Comparison of ENCODE assay signal across 1 cellular context in genomic region chr3:53729618-53730017, GRCh38.
TF ChIP-seq lines count a peak whose summit lies in the region.

No MANE protein-coding gene starts in this region.

TF ChIP-seq in WTC11, 78 proteins besides CTCF, POLR2A, EP300 and RAD21 (continued from another document):
- TF ChIP-seq, protein P1, sequence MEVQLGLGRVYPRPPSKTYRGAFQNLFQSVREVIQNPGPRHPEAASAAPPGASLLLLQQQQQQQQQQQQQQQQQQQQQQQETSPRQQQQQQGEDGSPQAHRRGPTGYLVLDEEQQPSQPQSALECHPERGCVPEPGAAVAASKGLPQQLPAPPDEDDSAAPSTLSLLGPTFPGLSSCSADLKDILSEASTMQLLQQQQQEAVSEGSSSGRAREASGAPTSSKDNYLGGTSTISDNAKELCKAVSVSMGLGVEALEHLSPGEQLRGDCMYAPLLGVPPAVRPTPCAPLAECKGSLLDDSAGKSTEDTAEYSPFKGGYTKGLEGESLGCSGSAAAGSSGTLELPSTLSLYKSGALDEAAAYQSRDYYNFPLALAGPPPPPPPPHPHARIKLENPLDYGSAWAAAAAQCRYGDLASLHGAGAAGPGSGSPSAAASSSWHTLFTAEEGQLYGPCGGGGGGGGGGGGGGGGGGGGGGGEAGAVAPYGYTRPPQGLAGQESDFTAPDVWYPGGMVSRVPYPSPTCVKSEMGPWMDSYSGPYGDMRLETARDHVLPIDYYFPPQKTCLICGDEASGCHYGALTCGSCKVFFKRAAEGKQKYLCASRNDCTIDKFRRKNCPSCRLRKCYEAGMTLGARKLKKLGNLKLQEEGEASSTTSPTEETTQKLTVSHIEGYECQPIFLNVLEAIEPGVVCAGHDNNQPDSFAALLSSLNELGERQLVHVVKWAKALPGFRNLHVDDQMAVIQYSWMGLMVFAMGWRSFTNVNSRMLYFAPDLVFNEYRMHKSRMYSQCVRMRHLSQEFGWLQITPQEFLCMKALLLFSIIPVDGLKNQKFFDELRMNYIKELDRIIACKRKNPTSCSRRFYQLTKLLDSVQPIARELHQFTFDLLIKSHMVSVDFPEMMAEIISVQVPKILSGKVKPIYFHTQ (CRISPR knock-in tag; IDR thresholded peaks at IDR 0.05): no peak
- no peak for TF ChIP-seq FOXK1 (CRISPR knock-in tag; IDR thresholded peaks at IDR 0.05)
- TF ChIP-seq NR3C1 (CRISPR knock-in tag; conservative IDR thresholded peaks at IDR 0.05; ENCODE audit: low read depth): no peak
- no peak for TF ChIP-seq TP53 (CRISPR knock-in tag; IDR thresholded peaks at IDR 0.05)
- TF ChIP-seq ELF4 (CRISPR knock-in tag; IDR thresholded peaks at IDR 0.05; ENCODE audit: low read depth): no peak
